Comparison of ENCODE assay signal across 1 cellular context in the genomic region with DNA sequence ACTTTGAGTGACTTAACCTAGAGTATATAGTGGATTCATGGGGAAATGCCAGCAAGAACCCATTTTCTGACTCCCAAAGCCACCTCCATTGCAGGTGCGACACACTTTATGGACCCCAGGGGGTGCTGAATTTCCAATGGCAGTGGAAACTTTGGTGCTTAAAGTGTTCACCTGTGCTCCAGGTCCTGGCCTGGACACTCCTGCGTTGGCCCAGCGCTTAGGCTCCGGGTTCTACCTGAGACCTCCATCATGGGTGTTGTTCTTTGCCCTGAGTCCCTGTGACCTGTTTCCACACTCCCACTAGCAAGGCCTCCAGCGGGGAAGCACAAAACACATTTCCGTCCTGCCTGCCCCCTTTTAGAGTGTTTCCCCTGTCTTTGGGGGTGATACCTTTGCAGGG.
TF ChIP-seq lines count a peak whose summit lies in the region.

No MANE protein-coding gene starts in this region.

TF ChIP-seq in GM23338, 12 proteins besides CTCF, POLR2A, EP300 and RAD21 (continued from another document):
- TF ChIP-seq ZNF462 (CRISPR knock-in tag; IDR thresholded peaks at IDR 0.05) (no peak), JUNB (IDR thresholded peaks at IDR 0.05; ENCODE audit: unreplicated experiment) (no peak), ETS1 (IDR thresholded peaks at IDR 0.05) (no peak), ZNF331 (CRISPR knock-in tag; IDR thresholded peaks at IDR 0.05; ENCODE audit: low read depth) (no peak), EZH2 (IDR thresholded peaks at IDR 0.05; ENCODE audit: low read depth, unreplicated experiment) (no peak)
TF ChIP-seq in GM23338: peak in this region for 0.
